ENCODE assay signal across 8 cellular contexts in genomic region chr2:128322651-128323491, GRCh38. TPM values are rescaled to one million over a fixed set of nuclear protein-coding genes. Genes with fewer than 3 reads are reported as not detected.
A peak's percentile ranks its signal among the peaks of the same experiment; 100 is the strongest.
DNase-seq lines count a peak whose midpoint lies in the region; TF ChIP-seq lines count a peak whose summit lies in the region.

No MANE protein-coding gene starts in this region.

- peak overlapping the region; percentile 58; the same call in 1 of the 2 replicates for H3K27ac ChIP-seq in RWPE1

- POLR2A ChIA-PET in RWPE1 (lab: Yijun Ruan, JAX; ENCODE audit: low non-redundant PET) = interaction anchor here (0.7 kb wide), 1 partner anchor 957 kb away, joined by 3 read pairs; no protein-coding TSS in a partner anchor

- peaks cover 2% of the 10 kb centered on the region for H3K4me1 Mint-ChIP-seq in endothelial cell (ENCODE audit: unreplicated experiment)
- peaks cover 12% of the 10 kb centered on the region for H3K4me1 Mint-ChIP-seq in nephron

- H3K9me3 ChIP-seq in BE2C = no peaks in the 10 kb centered on the region

- H3K36me3 ChIP-seq in BE2C = no peaks in the 10 kb centered on the region

- H3K27me3 Mint-ChIP-seq in endothelial cell (ENCODE audit: unreplicated experiment) (peaks cover 14% of the 10 kb centered on the region), nephron (ENCODE audit: low read depth) (peaks cover 5% of the 10 kb centered on the region)

- no peak for DNase-seq in BE2C
- no peak for DNase-seq in RWPE1 (ENCODE audit: low spot score)
- DNase-seq in endothelial cell (ENCODE audit: low spot score) = no peak
- DNase-seq in Ammon's horn (ENCODE audit: low spot score) = no peak
- DNase-seq in GM20000 (ENCODE audit: low spot score) = no peak
- no peak for DNase-seq in NK-92 (lab: John Stamatoyannopoulos, UW; ENCODE audit: unreplicated experiment)
- DNase-seq in DMS53 treated with DMSO at 0.1 percent for 48 hours (lab: John Stamatoyannopoulos, UW; ENCODE audit: unreplicated experiment) = no peak

- H3K36me3 Mint-ChIP-seq in endothelial cell (ENCODE audit: low read depth, unreplicated experiment) (no peaks in the 10 kb centered on the region), nephron (ENCODE audit: low read depth) (no peaks in the 10 kb centered on the region)

- CTCF ChIA-PET in RWPE1 (lab: Yijun Ruan, JAX) = interaction anchor here (0.5 kb wide), 1 partner anchor 349 kb away, joined by 3 read pairs; no protein-coding TSS in a partner anchor

- H3K4me1 ChIP-seq in BE2C = peaks cover 3% of the 10 kb centered on the region

- H3K4me3 ChIP-seq in BE2C (ENCODE audit: low read depth, low read length) = peak overlapping the region; percentile 45

- H3K4me3 Mint-ChIP-seq in endothelial cell (ENCODE audit: unreplicated experiment) (peak overlapping the region; percentile 56), nephron (peak overlapping the region; percentile 79 to 86 (median 86))

- H3K27ac Mint-ChIP-seq in endothelial cell (ENCODE audit: unreplicated experiment) (no peak overlapping the region), nephron (peak overlapping the region; percentile 75 to 92 (median 75))

- TF ChIP-seq CTCF in BE2C (IDR thresholded peaks at IDR 0.05; ENCODE audit: low read depth, low read length) (no peak), RWPE1 (conservative IDR thresholded peaks at IDR 0.05; ENCODE audit: low read depth) (no peak), endothelial cell (IDR thresholded peaks at IDR 0.05; ENCODE audit: unreplicated experiment) (no peak), nephron (IDR thresholded peaks at IDR 0.05; ENCODE audit: unreplicated experiment in 3 of 3) (no peak), GM20000 (IDR thresholded peaks at IDR 0.05; ENCODE audit: extremely low read depth, missing control alignments) (no peak)

- no peaks in the 10 kb centered on the region for H3K9me3 Mint-ChIP-seq in endothelial cell (ENCODE audit: unreplicated experiment)
- no peaks in the 10 kb centered on the region for H3K9me3 Mint-ChIP-seq in nephron

- no peaks in the 10 kb centered on the region for H3K27me3 ChIP-seq in BE2C

RNA-seq across cellular contexts. Expression of gene HS6ST1, which starts 4.2 kb away (rescaled TPM):
- 35.2 TPM for polyA plus RNA-seq in BE2C (2012; ENCODE audit: insufficient read depth, insufficient read length, low read depth)
- total RNA-seq in endothelial cell (ENCODE audit: unreplicated experiment) = 23.3 TPM
